In the genomic region with DNA sequence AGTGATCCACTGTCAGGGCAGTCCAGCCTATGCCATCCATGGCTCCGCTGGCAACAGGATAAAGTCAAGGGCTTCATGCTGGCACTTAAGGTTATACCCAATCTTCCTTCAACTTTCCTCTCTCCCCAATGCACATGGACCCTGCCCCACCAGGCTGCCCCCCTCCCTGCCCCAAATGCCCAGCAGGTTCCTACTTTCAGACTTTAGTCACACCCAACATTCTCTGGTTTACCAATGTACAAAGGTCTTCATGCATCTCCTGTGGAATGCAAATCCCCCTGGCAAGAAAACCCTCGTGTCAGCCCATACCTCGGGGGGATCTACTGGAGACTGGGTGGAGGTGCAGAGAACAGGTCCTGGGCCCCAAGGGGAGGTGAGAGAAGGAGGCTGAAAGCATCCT, we compare ENCODE assay signal across 18 cellular contexts. TPM values are rescaled to one million over a fixed set of nuclear protein-coding genes. Genes with fewer than 3 reads are reported as not detected.
A peak's percentile ranks its signal among the peaks of the same experiment; 100 is the strongest.
DNase-seq lines count a peak whose midpoint lies in the region; ATAC-seq and TF ChIP-seq lines count a peak whose summit lies in the region.
"Had no signal": no experiment of that assay in that cellular context is flagged by ENCODE, and none has a peak within 500 bp of the region (broad histone marks: within the 10 kb centered on the region; RNA-seq: fewer than 3 reads in every experiment).

No MANE protein-coding gene starts in this region.

- intact Hi-C loops in heart left ventricle (cut with DNase I) (no loop called here), cardiac septum (cut with DNase I) (no loop called here), psoas muscle (cut with DNase I) (no loop called here), uterus (cut with DNase I; ENCODE audit: low total_unique reads) (no loop called here)

- TF ChIP-seq CTCF in heart left ventricle (IDR thresholded peaks at IDR 0.05) (no peak), foreskin keratinocyte (conservative IDR thresholded peaks at IDR 0.05) (no peak), psoas muscle (IDR thresholded peaks at IDR 0.05) (no peak), uterus (IDR thresholded peaks at IDR 0.05) (no peak)

- TF ChIP-seq POLR2A in heart left ventricle (IDR thresholded peaks at IDR 0.05) = no peak
- no peak for TF ChIP-seq POLR2A in uterus (IDR thresholded peaks at IDR 0.05)

- H3K27me3 ChIP-seq in heart left ventricle (no peaks in the 10 kb centered on the region), foreskin keratinocyte (no peaks in the 10 kb centered on the region), psoas muscle (ENCODE audit: insufficient read depth in 3 of 3, low read length in 2 of 3) (no peaks in the 10 kb centered on the region), uterus (no peaks in the 10 kb centered on the region)
- H3K27me3 ChIP-seq: Peyer's patch had no signal

- H3K4me3 ChIP-seq in heart left ventricle (no peak overlapping the region), psoas muscle (no peak overlapping the region), uterus (no peak overlapping the region)
- H3K4me3 ChIP-seq: Peyer's patch had no signal

- no peak for ATAC-seq in heart left ventricle
- no peak for ATAC-seq in foreskin keratinocyte
- ATAC-seq in psoas muscle = no peak
- no peak for ATAC-seq in GM21528 (IDR thresholded peaks at IDR 0.05; ENCODE audit: low FRiP score, unreplicated experiment)
- ATAC-seq: WTC11 had no signal

- DNase-seq in heart left ventricle (no peak), cardiac septum (ENCODE audit: low spot score) (no peak), foreskin keratinocyte (no peak), psoas muscle (no peak), uterus (no peak), NCI-H1092 treated with DMSO at 0.1 percent for 48 hours (lab: John Stamatoyannopoulos, UW) (no peak), hippocampal formation (lab: John Stamatoyannopoulos, UW) (no peak)
- DNase-seq: activated CD8-positive, alpha-beta memory T cell treated with anti-CD3 and anti-CD28 coated beads for 24 hours; anterior cingulate cortex; COR-L47; dermis blood vessel endothelial cell; H9; MV-4-11; NCI-H69; Peyer's patch; stimulated activated CD4-positive, alpha-beta T cell treated with anti-CD3 and anti-CD28 coated beads, Interleukin-4, amount 100 ng/mL, for 4 hours had no signal

- H3K4me1 ChIP-seq in heart left ventricle (peaks cover 3 to 29% (median 17%) of the 10 kb centered on the region in 12 donors), foreskin keratinocyte (peaks cover 31% of the 10 kb centered on the region), psoas muscle (peaks cover under 1% of the 10 kb centered on the region), uterus (peaks cover 18 to 21% of the 10 kb centered on the region in 2 donors)

- peaks cover 0 to 10% (median 0%) of the 10 kb centered on the region in 12 donors for H3K9me3 ChIP-seq in heart left ventricle
- no peaks in the 10 kb centered on the region for H3K9me3 ChIP-seq in psoas muscle
- H3K9me3 ChIP-seq in uterus = no peaks in the 10 kb centered on the region
- H3K9me3 ChIP-seq: Peyer's patch had no signal

- 94 to 100% (median 97%) methylated on average over 3 of the region's 3 CpGs for WGBS in heart left ventricle, 4 donors
- 89 to 93% (median 91%) methylated on average over 3 of the region's 3 CpGs for WGBS in psoas muscle, 3 donors

- H3K27ac ChIP-seq in heart left ventricle = peak overlapping the region in 11 of 12 donors; percentile 63 to 91 (median 81)
- peak overlapping the region; percentile 87 for H3K27ac ChIP-seq in foreskin keratinocyte
- peak overlapping the region; percentile 56 for H3K27ac ChIP-seq in psoas muscle
- peak overlapping the region; percentile 90 to 93 for H3K27ac ChIP-seq in uterus

- H3K36me3 ChIP-seq in heart left ventricle = no peaks in the 10 kb centered on the region
- no peaks in the 10 kb centered on the region for H3K36me3 ChIP-seq in psoas muscle (ENCODE audit: insufficient read depth in 1 of 2, low read depth in 1 of 2)
- no peaks in the 10 kb centered on the region for H3K36me3 ChIP-seq in uterus
- H3K36me3 ChIP-seq: Peyer's patch had no signal

RNA-seq across cellular contexts. Expression of a gene that starts 59.3 kb away (rescaled TPM):
- total RNA-seq in heart left ventricle = 10 to 100 TPM; 47.4 to 88.8 (median 63.4) TPM
- 100 to 1,000 TPM in 1 of 2 donors, 10 to 100 TPM in 1; 16.1 to 113 TPM for polyA plus RNA-seq in heart left ventricle
- 55.1 TPM for total RNA-seq in cardiac septum
- total RNA-seq in foreskin keratinocyte = 74.7 and 83.4 TPM in 2 replicates
- polyA plus RNA-seq in foreskin keratinocyte = 36.6 and 45.8 TPM in 2 replicates
- total RNA-seq in psoas muscle = 100 to 1,000 TPM in 2 of 4 donors, 10 to 100 TPM in 2; 65.2 to 121 (median 96.9) TPM
- 10 to 100 TPM; 52.2 to 99.2 (median 69.8) TPM for polyA plus RNA-seq in psoas muscle
- 100 to 1,000 TPM in 2 of 4 donors, 10 to 100 TPM in 2; 44.8 to 141 (median 107) TPM for total RNA-seq in uterus
